Comparison of ENCODE assay signal across 19 cellular contexts in the genomic region with DNA sequence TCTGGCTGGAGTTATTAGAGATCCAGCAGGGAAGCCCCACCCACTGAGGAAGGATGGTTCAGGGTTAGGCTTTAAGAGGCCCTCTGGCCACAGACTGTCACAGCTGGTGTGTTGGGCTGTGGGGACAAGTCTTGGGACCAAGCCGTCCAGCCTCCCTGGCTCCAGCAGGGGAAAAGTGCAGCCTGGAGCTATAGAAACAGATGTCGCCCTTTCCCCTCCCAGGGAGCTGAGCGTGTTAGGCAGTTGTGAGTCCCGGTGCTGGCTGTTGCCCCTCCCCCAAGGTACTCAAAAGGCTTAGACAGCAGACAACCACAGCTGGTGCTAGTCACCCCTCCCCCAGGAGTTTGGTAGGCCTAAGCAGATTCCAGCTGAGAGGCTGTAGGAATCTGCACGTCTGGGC.
DNase-seq lines count a peak whose midpoint lies in the region; ATAC-seq and TF ChIP-seq lines count a peak whose summit lies in the region.
"Had no signal": no experiment of that assay in that cellular context is flagged by ENCODE, and none has a peak within 500 bp of the region (broad histone marks: within the 10 kb centered on the region; RNA-seq: fewer than 3 reads in every experiment).

No MANE protein-coding gene starts in this region.

- TF ChIP-seq CTCF in osteoblast (IDR thresholded peaks at IDR 0.05; ENCODE audit: extremely low read depth, low read depth, low read length): no peak

- H2AFZ ChIP-seq in osteoblast (ENCODE audit: low read length): no peak overlapping the region

- ATAC-seq in GM19455 (IDR thresholded peaks at IDR 0.05; ENCODE audit: unreplicated experiment): no peak
- no peak for ATAC-seq in GM18867 (IDR thresholded peaks at IDR 0.05; ENCODE audit: unreplicated experiment)
- ATAC-seq: activated CD4-positive, alpha-beta T cell treated with anti-CD3 and anti-CD28 coated beads for 36 hours; activated naive CD4-positive, alpha-beta T cell treated with anti-CD3 and anti-CD28 coated beads, Interleukin-2, amount 50 U/mL, for 72 hours; gastroesophageal sphincter; HCT116; left lobe of liver; natural killer cell treated with Interleukin-12 subunit alpha and Interleukin-12 subunit beta and Interleukin-15 and Interleukin-18, amount 100 ng/mL, for 72 hours had no signal

- H3K27ac ChIP-seq in SJCRH30 (peak overlapping the region; percentile 44), osteoblast (ENCODE audit: low read depth, low read length) (no peak overlapping the region)
- H3K27ac ChIP-seq: C4-2B, gastroesophageal sphincter had no signal

- H3K79me2 ChIP-seq in osteoblast (ENCODE audit: insufficient read depth, low read length): no peaks in the 10 kb centered on the region

- H3K4me1 ChIP-seq in SJCRH30 (peaks cover 13% of the 10 kb centered on the region), osteoblast (ENCODE audit: insufficient read depth, low read length) (no peaks in the 10 kb centered on the region)
- H3K4me1 ChIP-seq: gastroesophageal sphincter had no signal

- DNase-seq in COLO668 (lab: John Stamatoyannopoulos, UW; ENCODE audit: unreplicated experiment) (peak; percentile 18), H7 (peak; percentile 14), SJCRH30 (peak; percentile 96 to 97), islet precursor cell (peak; percentile 90), SW480 (ENCODE audit: low spot score) (no peak), osteoblast (ENCODE audit: insufficient read length, low spot score, missing footprints) (no peak)
- DNase-seq: activated CD4-positive, alpha-beta T cell treated with anti-CD3 and anti-CD28 coated beads for 36 hours; effector CD4-positive, alpha-beta T cell; NCI-H1105 treated with DMSO at 0.1 percent for 48 hours; stimulated activated CD4-positive, alpha-beta T cell treated with anti-CD3 and anti-CD28 coated beads, Interleukin-2, amount 100 ng/mL, for 24 hours; stimulated activated naive CD4-positive, alpha-beta T cell had no signal

- no peaks in the 10 kb centered on the region for H4K20me1 ChIP-seq in osteoblast (ENCODE audit: insufficient read depth, low read length)

- H3K36me3 ChIP-seq in H7 (replicated peaks; ENCODE audit: control insufficient read depth, insufficient read depth, low read length) (no peaks in the 10 kb centered on the region), SJCRH30 (no peaks in the 10 kb centered on the region), osteoblast (ENCODE audit: insufficient read depth, low read length) (no peaks in the 10 kb centered on the region)
- H3K36me3 ChIP-seq: gastroesophageal sphincter had no signal

- no peak overlapping the region for H3K4me3 ChIP-seq in H7 (ENCODE audit: insufficient read depth, low read depth, low read length)
- no peak overlapping the region for H3K4me3 ChIP-seq in SJCRH30
- no peak overlapping the region for H3K4me3 ChIP-seq in osteoblast (ENCODE audit: insufficient read depth, low read length)
- H3K4me3 ChIP-seq: gastroesophageal sphincter had no signal

- H3K9me3 ChIP-seq in SJCRH30 (replicated peaks): peaks cover 3% of the 10 kb centered on the region; the same call in 1 of the 2 replicates
- no peaks in the 10 kb centered on the region for H3K9me3 ChIP-seq in osteoblast (ENCODE audit: low read depth, low read length)

- H3K27me3 ChIP-seq in H7 (ENCODE audit: control insufficient read depth, insufficient read depth, low read length): no peaks in the 10 kb centered on the region
- H3K27me3 ChIP-seq in SJCRH30: no peaks in the 10 kb centered on the region
- no peaks in the 10 kb centered on the region for H3K27me3 ChIP-seq in osteoblast (ENCODE audit: insufficient read depth, low read length)
- H3K27me3 ChIP-seq: gastroesophageal sphincter had no signal

- H3K4me2 ChIP-seq in osteoblast (ENCODE audit: insufficient read depth, low read length): no peak overlapping the region

Comparison
In these comparisons a context has a peak if more than half of its experiments do, and no peak if none do; other contexts are left out.
1. DNase-seq: peak in COLO668 (single experiment), H7 (single experiment), SJCRH30 (2 of 2) and islet precursor cell (single experiment); none in SW480 (single experiment) and osteoblast (single experiment).